14 cellular contexts compared by ENCODE assay signal in genomic region chr15:51108933-51109550, GRCh38. TPM values are rescaled to one million over a fixed set of nuclear protein-coding genes. Genes with fewer than 3 reads are reported as not detected.
A peak's percentile ranks its signal among the peaks of the same experiment; 100 is the strongest.
DNase-seq lines count a peak whose midpoint lies in the region; ATAC-seq and TF ChIP-seq lines count a peak whose summit lies in the region.
"Had no signal": no experiment of that assay in that cellular context is flagged by ENCODE, and none has a peak within 500 bp of the region (broad histone marks: within the 10 kb centered on the region; RNA-seq: fewer than 3 reads in every experiment).

No MANE protein-coding gene starts in this region.

- H3K9me3 ChIP-seq in adrenal gland (replicated peaks in 1 of 3) (no peaks in the 10 kb centered on the region), gastroesophageal sphincter (no peaks in the 10 kb centered on the region)

- TF ChIP-seq CTCF in adrenal gland (IDR thresholded peaks at IDR 0.05) = no peak
- TF ChIP-seq CTCF in gastroesophageal sphincter (IDR thresholded peaks at IDR 0.05) = no peak
- TF ChIP-seq CTCF in RWPE1 (conservative IDR thresholded peaks at IDR 0.05; ENCODE audit: low read depth) = no peak

- peak; percentile 83 for DNase-seq in AG20443 (ENCODE audit: low spot score)
- DNase-seq in adrenal gland = peak in 2 of 7 donors; percentile 31 to 60
- DNase-seq in sciatic nerve (ENCODE audit: low spot score) = no peak
- DNase-seq in RWPE1 (ENCODE audit: low spot score) = no peak
- DNase-seq in effector CD8-positive, alpha-beta T cell (lab: John Stamatoyannopoulos, UW) = no peak
- DNase-seq: activated CD4-positive, alpha-beta T cell treated with anti-CD3 and anti-CD28 coated beads for 1 hour; activated gamma-delta T cell treated with Interleukin-2 at 50 U/mL for 16 hours; MM.1S; nephron progenitor cell; stimulated activated naive CD8-positive, alpha-beta T cell treated with anti-CD3 and anti-CD28 coated beads, Interleukin-15, Interleukin-2, amounts not matched to agents 100 U/mL and 50 U/mL, for 24 hours had no signal

- H3K36me3 ChIP-seq in adrenal gland (replicated peaks in 1 of 2) = no peaks in the 10 kb centered on the region
- no peaks in the 10 kb centered on the region for H3K36me3 ChIP-seq in gastroesophageal sphincter

- H3K27ac ChIP-seq in adrenal gland = peak overlapping the region in 3 of 5 donors; percentile 25 to 59 (median 35)
- peak overlapping the region; percentile 77 to 88 (median 79) for H3K27ac ChIP-seq in gastroesophageal sphincter
- no peak overlapping the region for H3K27ac ChIP-seq in RWPE1

- WGBS in adrenal gland, 4 donors = 53 to 78% (median 59%) methylated on average over 2 to 3 of the region's 3 CpGs
- 6 to 17% methylated on average over 1 to 2 of the region's 3 CpGs for WGBS in gastroesophageal sphincter (ENCODE audit: low coverage in 1 of 2), 2 donors

- intact Hi-C loops in adrenal gland (cut with DNase I) = no loop called here
- intact Hi-C loops in sciatic nerve (cut with DNase I) = no loop called here

- H3K27me3 ChIP-seq in adrenal gland (no peaks in the 10 kb centered on the region), gastroesophageal sphincter (no peaks in the 10 kb centered on the region)

- CTCF ChIA-PET in RWPE1 (lab: Yijun Ruan, JAX) = no interaction called here

- H3K4me3 ChIP-seq in adrenal gland (no peak overlapping the region), gastroesophageal sphincter (no peak overlapping the region)

- TF ChIP-seq POLR2A in adrenal gland (IDR thresholded peaks at IDR 0.05) = no peak
- TF ChIP-seq POLR2A in gastroesophageal sphincter (IDR thresholded peaks at IDR 0.05) = no peak

- ATAC-seq in gastroesophageal sphincter = peak; percentile 58
- ATAC-seq in sciatic nerve = peak; percentile 73
- ATAC-seq in GM19328 (IDR thresholded peaks at IDR 0.05; ENCODE audit: unreplicated experiment) = no peak
- ATAC-seq in HG02610 (IDR thresholded peaks at IDR 0.05; ENCODE audit: unreplicated experiment) = no peak
- ATAC-seq: stimulated activated naive CD8-positive, alpha-beta T cell treated with anti-CD3 and anti-CD28 coated beads, Interleukin-15, Interleukin-2, amounts not matched to agents 100 U/mL and 50 U/mL, for 24 hours had no signal

- TF ChIP-seq EP300 in gastroesophageal sphincter (IDR thresholded peaks at IDR 0.05) = peak; percentile 48

- POLR2A ChIA-PET in RWPE1 (lab: Yijun Ruan, JAX; ENCODE audit: low non-redundant PET) = no interaction called here

- H3K4me1 ChIP-seq in adrenal gland (replicated peaks in 1 of 2) (peaks cover 2 to 3% of the 10 kb centered on the region in 2 donors), gastroesophageal sphincter (peaks cover 6 to 51% (median 23%) of the 10 kb centered on the region in 3 donors)

RNA-seq across cellular contexts. Expression of gene TNFAIP8L3, which starts 14.3 kb away (rescaled TPM):
- total RNA-seq in adrenal gland (1 to 10 TPM; 1.1 to 4.5 (median 3.7) TPM), gastroesophageal sphincter (10 to 100 TPM; 17.1 to 31.7 (median 23.9) TPM), sciatic nerve (10.8 TPM)
- polyA plus RNA-seq in adrenal gland = 1 to 10 TPM; 1.4 to 4.1 (median 2.0) TPM
- polyA plus RNA-seq: CD14-positive monocyte had no signal

Comparison
In these comparisons a context has a peak if more than half of its experiments do, and no peak if none do; other contexts are left out.
1. ATAC-seq: peak in gastroesophageal sphincter (single experiment) and sciatic nerve (single experiment); none in GM19328 (single experiment) and HG02610 (single experiment).